ENCODE assay signal across 1 cellular context in genomic region chr11:66559141-66559861, GRCh38.
TF ChIP-seq lines count a peak whose summit lies in the region.

No MANE protein-coding gene starts in this region.

TF ChIP-seq in K562, 482 proteins besides CTCF, POLR2A, EP300 and RAD21 (continued from another document):
- TF ChIP-seq ZNF518B (CRISPR knock-in tag; IDR thresholded peaks at IDR 0.05), result no peak
- TF ChIP-seq CBFB (CRISPR knock-in tag; IDR thresholded peaks at IDR 0.05), result peak; percentile 82; the same call in 1 of the 2 replicates
- no peak for TF ChIP-seq RREB1 (CRISPR knock-in tag; IDR thresholded peaks at IDR 0.05)
- TF ChIP-seq HDAC8 (tag; IDR thresholded peaks at IDR 0.05), result no peak
- TF ChIP-seq STAT5B (CRISPR knock-in tag; IDR thresholded peaks at IDR 0.05), result no peak
- TF ChIP-seq ZZZ3 (IDR thresholded peaks at IDR 0.05), result no peak
- no peak for TF ChIP-seq ZNF436 (CRISPR knock-in tag; IDR thresholded peaks at IDR 0.05)
- no peak for TF ChIP-seq CREB5 (CRISPR knock-in tag; IDR thresholded peaks at IDR 0.05)
- no peak for TF ChIP-seq HOMEZ (CRISPR knock-in tag; IDR thresholded peaks at IDR 0.05)
- no peak for TF ChIP-seq NEUROD1 (IDR thresholded peaks at IDR 0.05; ENCODE audit: borderline replicate concordance, low read depth, low read length, partially characterized antibody)
- no peak for TF ChIP-seq JUNB (CRISPR knock-in tag; conservative IDR thresholded peaks at IDR 0.05)
- TF ChIP-seq ZNF347 (CRISPR knock-in tag; IDR thresholded peaks at IDR 0.05; ENCODE audit: low read depth), result no peak
